Comparison of ENCODE assay signal across 1 cellular context in the genomic region with DNA sequence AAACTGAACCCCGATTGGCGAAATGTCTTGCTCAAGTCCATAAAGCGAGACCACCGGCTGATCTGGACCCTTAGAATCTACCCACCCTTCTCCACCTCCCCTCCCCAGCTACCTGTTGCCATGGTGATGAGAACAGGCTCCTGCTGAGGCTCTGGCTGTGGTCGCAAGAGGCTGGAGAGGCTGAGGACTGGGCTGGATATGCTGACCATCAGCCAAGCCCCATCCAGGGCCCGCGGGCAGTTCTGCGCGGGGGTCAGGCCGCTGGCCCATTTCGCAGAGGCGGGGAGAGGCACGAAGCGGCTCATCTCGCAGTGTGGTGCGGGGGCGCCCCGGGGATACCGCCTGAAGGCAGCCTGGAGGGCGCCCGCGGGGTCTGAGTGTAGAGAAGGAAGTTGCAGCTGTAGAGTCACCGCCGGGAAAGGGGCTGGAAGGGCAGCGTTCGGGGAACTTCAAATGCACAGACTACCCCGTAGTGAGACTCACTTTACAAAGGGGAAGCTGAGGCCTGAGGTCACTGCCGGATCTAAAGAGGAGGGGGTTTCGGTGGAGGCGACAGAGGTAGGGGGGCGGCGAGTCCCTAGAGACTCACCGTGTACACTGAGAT.
TF ChIP-seq lines count a peak whose summit lies in the region.

No MANE protein-coding gene starts in this region.

TF ChIP-seq in GM23338, 12 proteins besides CTCF, POLR2A, EP300 and RAD21:
- TF ChIP-seq EZH2phosphoT487 (IDR thresholded peaks at IDR 0.05; ENCODE audit: unreplicated experiment) (no peak), EZH2 (IDR thresholded peaks at IDR 0.05; ENCODE audit: low read depth, unreplicated experiment) (no peak), NANOG (IDR thresholded peaks at IDR 0.05; ENCODE audit: borderline replicate concordance) (no peak), ZNF331 (CRISPR knock-in tag; IDR thresholded peaks at IDR 0.05; ENCODE audit: low read depth) (no peak), CREB1 (CRISPR knock-in tag; IDR thresholded peaks at IDR 0.05; ENCODE audit: low read depth) (no peak), JUNB (IDR thresholded peaks at IDR 0.05; ENCODE audit: unreplicated experiment) (no peak), ZNF114 (CRISPR knock-in tag; IDR thresholded peaks at IDR 0.05) (no peak), POLR2AphosphoS5 (IDR thresholded peaks at IDR 0.05; ENCODE audit: low read depth) (no peak), STAT1 (IDR thresholded peaks at IDR 0.05; ENCODE audit: unreplicated experiment) (no peak)
- TF ChIP-seq, protein P1, sequence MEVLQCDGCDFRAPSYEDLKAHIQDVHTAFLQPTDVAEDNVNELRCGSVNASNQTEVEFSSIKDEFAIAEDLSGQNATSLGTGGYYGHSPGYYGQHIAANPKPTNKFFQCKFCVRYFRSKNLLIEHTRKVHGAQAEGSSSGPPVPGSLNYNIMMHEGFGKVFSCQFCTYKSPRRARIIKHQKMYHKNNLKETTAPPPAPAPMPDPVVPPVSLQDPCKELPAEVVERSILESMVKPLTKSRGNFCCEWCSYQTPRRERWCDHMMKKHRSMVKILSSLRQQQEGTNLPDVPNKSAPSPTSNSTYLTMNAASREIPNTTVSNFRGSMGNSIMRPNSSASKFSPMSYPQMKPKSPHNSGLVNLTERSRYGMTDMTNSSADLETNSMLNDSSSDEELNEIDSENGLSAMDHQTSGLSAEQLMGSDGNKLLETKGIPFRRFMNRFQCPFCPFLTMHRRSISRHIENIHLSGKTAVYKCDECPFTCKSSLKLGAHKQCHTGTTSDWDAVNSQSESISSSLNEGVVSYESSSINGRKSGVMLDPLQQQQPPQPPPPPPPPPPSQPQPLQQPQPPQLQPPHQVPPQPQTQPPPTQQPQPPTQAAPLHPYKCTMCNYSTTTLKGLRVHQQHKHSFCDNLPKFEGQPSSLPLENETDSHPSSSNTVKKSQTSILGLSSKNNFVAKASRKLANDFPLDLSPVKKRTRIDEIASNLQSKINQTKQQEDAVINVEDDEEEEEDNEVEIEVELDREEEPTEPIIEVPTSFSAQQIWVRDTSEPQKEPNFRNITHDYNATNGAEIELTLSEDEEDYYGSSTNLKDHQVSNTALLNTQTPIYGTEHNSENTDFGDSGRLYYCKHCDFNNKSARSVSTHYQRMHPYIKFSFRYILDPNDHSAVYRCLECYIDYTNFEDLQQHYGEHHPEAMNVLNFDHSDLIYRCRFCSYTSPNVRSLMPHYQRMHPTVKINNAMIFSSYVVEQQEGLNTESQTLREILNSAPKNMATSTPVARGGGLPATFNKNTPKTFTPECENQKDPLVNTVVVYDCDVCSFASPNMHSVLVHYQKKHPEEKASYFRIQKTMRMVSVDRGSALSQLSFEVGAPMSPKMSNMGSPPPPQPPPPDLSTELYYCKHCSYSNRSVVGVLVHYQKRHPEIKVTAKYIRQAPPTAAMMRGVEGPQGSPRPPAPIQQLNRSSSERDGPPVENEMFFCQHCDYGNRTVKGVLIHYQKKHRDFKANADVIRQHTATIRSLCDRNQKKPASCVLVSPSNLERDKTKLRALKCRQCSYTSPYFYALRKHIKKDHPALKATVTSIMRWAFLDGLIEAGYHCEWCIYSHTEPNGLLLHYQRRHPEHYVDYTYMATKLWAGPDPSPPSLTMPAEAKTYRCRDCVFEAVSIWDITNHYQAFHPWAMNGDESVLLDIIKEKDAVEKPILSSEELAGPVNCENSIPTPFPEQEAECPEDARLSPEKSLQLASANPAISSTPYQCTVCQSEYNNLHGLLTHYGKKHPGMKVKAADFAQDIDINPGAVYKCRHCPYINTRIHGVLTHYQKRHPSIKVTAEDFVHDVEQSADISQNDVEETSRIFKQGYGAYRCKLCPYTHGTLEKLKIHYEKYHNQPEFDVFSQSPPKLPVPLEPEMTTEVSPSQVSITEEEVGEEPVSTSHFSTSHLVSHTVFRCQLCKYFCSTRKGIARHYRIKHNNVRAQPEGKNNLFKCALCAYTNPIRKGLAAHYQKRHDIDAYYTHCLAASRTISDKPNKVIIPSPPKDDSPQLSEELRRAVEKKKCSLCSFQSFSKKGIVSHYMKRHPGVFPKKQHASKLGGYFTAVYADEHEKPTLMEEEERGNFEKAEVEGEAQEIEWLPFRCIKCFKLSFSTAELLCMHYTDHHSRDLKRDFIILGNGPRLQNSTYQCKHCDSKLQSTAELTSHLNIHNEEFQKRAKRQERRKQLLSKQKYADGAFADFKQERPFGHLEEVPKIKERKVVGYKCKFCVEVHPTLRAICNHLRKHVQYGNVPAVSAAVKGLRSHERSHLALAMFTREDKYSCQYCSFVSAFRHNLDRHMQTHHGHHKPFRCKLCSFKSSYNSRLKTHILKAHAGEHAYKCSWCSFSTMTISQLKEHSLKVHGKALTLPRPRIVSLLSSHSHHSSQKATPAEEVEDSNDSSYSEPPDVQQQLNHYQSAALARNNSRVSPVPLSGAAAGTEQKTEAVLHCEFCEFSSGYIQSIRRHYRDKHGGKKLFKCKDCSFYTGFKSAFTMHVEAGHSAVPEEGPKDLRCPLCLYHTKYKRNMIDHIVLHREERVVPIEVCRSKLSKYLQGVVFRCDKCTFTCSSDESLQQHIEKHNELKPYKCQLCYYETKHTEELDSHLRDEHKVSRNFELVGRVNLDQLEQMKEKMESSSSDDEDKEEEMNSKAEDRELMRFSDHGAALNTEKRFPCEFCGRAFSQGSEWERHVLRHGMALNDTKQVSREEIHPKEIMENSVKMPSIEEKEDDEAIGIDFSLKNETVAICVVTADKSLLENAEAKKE (CRISPR knock-in tag; IDR thresholded peaks at IDR 0.05), result no peak
- TF ChIP-seq, protein P2, sequence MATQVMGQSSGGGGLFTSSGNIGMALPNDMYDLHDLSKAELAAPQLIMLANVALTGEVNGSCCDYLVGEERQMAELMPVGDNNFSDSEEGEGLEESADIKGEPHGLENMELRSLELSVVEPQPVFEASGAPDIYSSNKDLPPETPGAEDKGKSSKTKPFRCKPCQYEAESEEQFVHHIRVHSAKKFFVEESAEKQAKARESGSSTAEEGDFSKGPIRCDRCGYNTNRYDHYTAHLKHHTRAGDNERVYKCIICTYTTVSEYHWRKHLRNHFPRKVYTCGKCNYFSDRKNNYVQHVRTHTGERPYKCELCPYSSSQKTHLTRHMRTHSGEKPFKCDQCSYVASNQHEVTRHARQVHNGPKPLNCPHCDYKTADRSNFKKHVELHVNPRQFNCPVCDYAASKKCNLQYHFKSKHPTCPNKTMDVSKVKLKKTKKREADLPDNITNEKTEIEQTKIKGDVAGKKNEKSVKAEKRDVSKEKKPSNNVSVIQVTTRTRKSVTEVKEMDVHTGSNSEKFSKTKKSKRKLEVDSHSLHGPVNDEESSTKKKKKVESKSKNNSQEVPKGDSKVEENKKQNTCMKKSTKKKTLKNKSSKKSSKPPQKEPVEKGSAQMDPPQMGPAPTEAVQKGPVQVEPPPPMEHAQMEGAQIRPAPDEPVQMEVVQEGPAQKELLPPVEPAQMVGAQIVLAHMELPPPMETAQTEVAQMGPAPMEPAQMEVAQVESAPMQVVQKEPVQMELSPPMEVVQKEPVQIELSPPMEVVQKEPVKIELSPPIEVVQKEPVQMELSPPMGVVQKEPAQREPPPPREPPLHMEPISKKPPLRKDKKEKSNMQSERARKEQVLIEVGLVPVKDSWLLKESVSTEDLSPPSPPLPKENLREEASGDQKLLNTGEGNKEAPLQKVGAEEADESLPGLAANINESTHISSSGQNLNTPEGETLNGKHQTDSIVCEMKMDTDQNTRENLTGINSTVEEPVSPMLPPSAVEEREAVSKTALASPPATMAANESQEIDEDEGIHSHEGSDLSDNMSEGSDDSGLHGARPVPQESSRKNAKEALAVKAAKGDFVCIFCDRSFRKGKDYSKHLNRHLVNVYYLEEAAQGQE (IDR thresholded peaks at IDR 0.05; ENCODE audit: unreplicated experiment), result no peak
- TF ChIP-seq, protein P3, sequence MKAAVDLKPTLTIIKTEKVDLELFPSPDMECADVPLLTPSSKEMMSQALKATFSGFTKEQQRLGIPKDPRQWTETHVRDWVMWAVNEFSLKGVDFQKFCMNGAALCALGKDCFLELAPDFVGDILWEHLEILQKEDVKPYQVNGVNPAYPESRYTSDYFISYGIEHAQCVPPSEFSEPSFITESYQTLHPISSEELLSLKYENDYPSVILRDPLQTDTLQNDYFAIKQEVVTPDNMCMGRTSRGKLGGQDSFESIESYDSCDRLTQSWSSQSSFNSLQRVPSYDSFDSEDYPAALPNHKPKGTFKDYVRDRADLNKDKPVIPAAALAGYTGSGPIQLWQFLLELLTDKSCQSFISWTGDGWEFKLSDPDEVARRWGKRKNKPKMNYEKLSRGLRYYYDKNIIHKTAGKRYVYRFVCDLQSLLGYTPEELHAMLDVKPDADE (IDR thresholded peaks at IDR 0.05), result no peak
